9 cellular contexts compared by ENCODE assay signal in genomic region chr15:35751421-35752133, GRCh38.
DNase-seq lines count a peak whose midpoint lies in the region; ATAC-seq and TF ChIP-seq lines count a peak whose summit lies in the region.
"Had no signal": no experiment of that assay in that cellular context is flagged by ENCODE, and none has a peak within 500 bp of the region (broad histone marks: within the 10 kb centered on the region; RNA-seq: fewer than 3 reads in every experiment).

No MANE protein-coding gene starts in this region.

- H3K27ac Mint-ChIP-seq in activated CD4-positive, alpha-beta memory T cell treated with anti-CD3 and anti-CD28 coated beads, Interleukin-2, amount 10 ng/mL, durations not matched to agents 7 days and 5 days = no peak overlapping the region
- H3K27ac Mint-ChIP-seq in naive thymus-derived CD8-positive, alpha-beta T cell = no peak overlapping the region

- no peaks in the 10 kb centered on the region for H3K36me3 Mint-ChIP-seq in activated CD4-positive, alpha-beta memory T cell treated with anti-CD3 and anti-CD28 coated beads, Interleukin-2, amount 10 ng/mL, durations not matched to agents 7 days and 5 days (ENCODE audit: low read depth)
- H3K36me3 Mint-ChIP-seq in naive thymus-derived CD8-positive, alpha-beta T cell = no peaks in the 10 kb centered on the region

- H3K27ac ChIP-seq in esophagus muscularis mucosa (replicated peaks in 1 of 4) = peak overlapping the region in 1 of 4 donors; percentile 39
- H3K27ac ChIP-seq: BLaER1 treated with 17β-estradiol and CSF1 and Interleukin-3, amounts not matched to agents 10 nM and 100 nM had no signal

- H3K27me3 Mint-ChIP-seq in activated CD4-positive, alpha-beta memory T cell treated with anti-CD3 and anti-CD28 coated beads, Interleukin-2, amount 10 ng/mL, durations not matched to agents 7 days and 5 days = peaks cover 1% of the 10 kb centered on the region
- peaks cover 7 to 11% (median 10%) of the 10 kb centered on the region in 5 donors for H3K27me3 Mint-ChIP-seq in naive thymus-derived CD8-positive, alpha-beta T cell

- 44% methylated on average over 14 of the region's 14 CpGs for WGBS in esophagus muscularis mucosa

- H3K9me3 Mint-ChIP-seq in activated CD4-positive, alpha-beta memory T cell treated with anti-CD3 and anti-CD28 coated beads, Interleukin-2, amount 10 ng/mL, durations not matched to agents 7 days and 5 days = no peaks in the 10 kb centered on the region
- H3K9me3 Mint-ChIP-seq in naive thymus-derived CD8-positive, alpha-beta T cell = peaks cover 0 to 4% (median 0%) of the 10 kb centered on the region in 9 donors

- POLR2A ChIA-PET in activated CD4-positive, alpha-beta memory T cell treated with anti-CD3 and anti-CD28 coated beads, Interleukin-2, amount 10 ng/mL, durations not matched to agents 7 days and 5 days (lab: Charles Lee) = no interaction called here
- POLR2A ChIA-PET in naive thymus-derived CD8-positive, alpha-beta T cell (lab: Charles Lee) = no interaction called here

- no peaks in the 10 kb centered on the region for H3K27me3 ChIP-seq in esophagus muscularis mucosa
- H3K27me3 ChIP-seq: BLaER1 treated with 17β-estradiol and CSF1 and Interleukin-3, amounts not matched to agents 10 nM and 100 nM had no signal

- no peak overlapping the region for H3K4me3 Mint-ChIP-seq in activated CD4-positive, alpha-beta memory T cell treated with anti-CD3 and anti-CD28 coated beads, Interleukin-2, amount 10 ng/mL, durations not matched to agents 7 days and 5 days
- no peak overlapping the region for H3K4me3 Mint-ChIP-seq in naive thymus-derived CD8-positive, alpha-beta T cell

- TF ChIP-seq POLR2A in esophagus muscularis mucosa (IDR thresholded peaks at IDR 0.05; ENCODE audit: low read depth) = no peak

- peaks cover 0 to 46% (median 36%) of the 10 kb centered on the region in 4 donors for H3K4me1 ChIP-seq in esophagus muscularis mucosa
- H3K4me1 ChIP-seq: BLaER1 treated with 17β-estradiol and CSF1 and Interleukin-3, amounts not matched to agents 10 nM and 100 nM had no signal

- no peaks in the 10 kb centered on the region for H3K9me3 ChIP-seq in esophagus muscularis mucosa
- H3K9me3 ChIP-seq: BLaER1 treated with 17β-estradiol and CSF1 and Interleukin-3, amounts not matched to agents 10 nM and 100 nM had no signal

- intact Hi-C loops in esophagus muscularis mucosa (cut with DNase I) = loop anchor here (10.0 kb wide), 1 partner anchor 1373 kb away; no protein-coding TSS in a partner anchor

- no peak overlapping the region for H3K4me3 ChIP-seq in esophagus muscularis mucosa
- H3K4me3 ChIP-seq: BLaER1 treated with 17β-estradiol and CSF1 and Interleukin-3, amounts not matched to agents 10 nM and 100 nM had no signal

- no peak for TF ChIP-seq EP300 in esophagus muscularis mucosa (IDR thresholded peaks at IDR 0.05)

- ATAC-seq in HG03342 (IDR thresholded peaks at IDR 0.05; ENCODE audit: unreplicated experiment) = peak; percentile 69
- no peak for ATAC-seq in naive thymus-derived CD8-positive, alpha-beta T cell

- peak; percentile 59 to 77 (median 75) for TF ChIP-seq CTCF in esophagus muscularis mucosa (IDR thresholded peaks at IDR 0.05)

- DNase-seq in DMS79 treated with DMSO at 0.1 percent for 48 hours (lab: John Stamatoyannopoulos, UW) (peak; percentile 24), DMS79 (lab: John Stamatoyannopoulos, UW) (no peak), NCI-H510A treated with DMSO at 0.1 percent for 48 hours (lab: John Stamatoyannopoulos, UW) (peak; percentile 64), esophagus muscularis mucosa (ENCODE audit: extremely low spot score) (no peak), stromal cell of bone marrow (ENCODE audit: low read depth) (peak; percentile 53)
- peak; percentile 42 for DNase-seq in activated CD4-positive, alpha-beta memory T cell treated with anti-CD3 and anti-CD28 coated beads, Interleukin-2, amount 10 ng/mL, durations not matched to agents 7 days and 5 days
- DNase-seq in naive thymus-derived CD8-positive, alpha-beta T cell = peak in 7 of 10 donors; percentile 5 to 22 (median 17)

- H3K4me1 Mint-ChIP-seq in activated CD4-positive, alpha-beta memory T cell treated with anti-CD3 and anti-CD28 coated beads, Interleukin-2, amount 10 ng/mL, durations not matched to agents 7 days and 5 days = no peaks in the 10 kb centered on the region
- no peaks in the 10 kb centered on the region for H3K4me1 Mint-ChIP-seq in naive thymus-derived CD8-positive, alpha-beta T cell

- H3K36me3 ChIP-seq in esophagus muscularis mucosa = no peaks in the 10 kb centered on the region
- H3K36me3 ChIP-seq: BLaER1 treated with 17β-estradiol and CSF1 and Interleukin-3, amounts not matched to agents 10 nM and 100 nM had no signal

- CTCF ChIA-PET in activated CD4-positive, alpha-beta memory T cell treated with anti-CD3 and anti-CD28 coated beads, Interleukin-2, amount 10 ng/mL, durations not matched to agents 7 days and 5 days (lab: Charles Lee) = interaction anchor here (0.6 to 2.1 kb wide), 14 partner anchors 10 to 909 kb away, joined by 3 to 11 read pairs (median 4); no protein-coding TSS in a partner anchor

Comparison
In these comparisons a context has a peak if more than half of its experiments do, and no peak if none do; other contexts are left out.
1. DNase-seq: peak in DMS79 treated with DMSO at 0.1 percent for 48 hours (single experiment), NCI-H510A treated with DMSO at 0.1 percent for 48 hours (single experiment), activated CD4-positive, alpha-beta memory T cell treated with anti-CD3 and anti-CD28 coated beads, Interleukin-2, amount 10 ng/mL, durations not matched to agents 7 days and 5 days (single experiment), naive thymus-derived CD8-positive, alpha-beta T cell (7 of 10) and stromal cell of bone marrow (single experiment); none in DMS79 (single experiment) and esophagus muscularis mucosa (single experiment).